In genomic region chr22:30968015-30968923, GRCh38 we compare ENCODE assay signal across 1 cellular context.
TF ChIP-seq lines count a peak whose summit lies in the region.

Gene MORC2 (minus strand): TSS chr22:30968774. CDS start chr22:30967889, 885 bp downstream.

TF ChIP-seq in K562, 482 proteins besides CTCF, POLR2A, EP300 and RAD21 (continued from another document and continues in another):
- peak; percentile 69 for TF ChIP-seq USF1 (CRISPR knock-in tag; IDR thresholded peaks at IDR 0.05)
- TF ChIP-seq TAF9B (IDR thresholded peaks at IDR 0.05; ENCODE audit: partially characterized antibody), result no peak
- no peak for TF ChIP-seq RHOXF2B (CRISPR knock-in tag; conservative IDR thresholded peaks at IDR 0.05)
- TF ChIP-seq MCM2 (IDR thresholded peaks at IDR 0.05; ENCODE audit: low read depth), result no peak
- no peak; the same call in 1 of the 2 replicates for TF ChIP-seq EP400 (IDR thresholded peaks at IDR 0.05)
- no peak for TF ChIP-seq ZKSCAN8 (CRISPR knock-in tag; IDR thresholded peaks at IDR 0.05)
- 0 out of 2 replicates have a peak, but pooled peaks have one; percentile 47 for TF ChIP-seq RNF2 (IDR thresholded peaks at IDR 0.05)
- TF ChIP-seq PBX2 (CRISPR knock-in tag; IDR thresholded peaks at IDR 0.05; ENCODE audit: low read depth), result no peak
- peak; percentile 36; the same call in 1 of the 2 replicates for TF ChIP-seq PBX2 (tag; conservative IDR thresholded peaks at IDR 0.05; ENCODE audit: low read depth)
- peak; percentile 39 for TF ChIP-seq EGR1 (conservative IDR thresholded peaks at IDR 0.05)
- TF ChIP-seq TAF7 (tag; IDR thresholded peaks at IDR 0.05), result no peak
- peak; percentile 60; the same call in 1 of the 2 replicates for TF ChIP-seq SOX6 (IDR thresholded peaks at IDR 0.05)
- TF ChIP-seq HMGN3 (IDR thresholded peaks at IDR 0.05; ENCODE audit: borderline replicate concordance, extremely low read depth, insufficient read length, low read depth, low read length), result peak; percentile 52
- TF ChIP-seq CTCFL (IDR thresholded peaks at IDR 0.05; ENCODE audit: borderline replicate concordance, insufficient read depth, low read depth, low read length, poor library complexity, severe bottlenecking), result no peak
- TF ChIP-seq KDM5B (IDR thresholded peaks at IDR 0.05; ENCODE audit: insufficient replicate concordance, low read depth, low read length), result peak; percentile 34
- peak; percentile 48 for TF ChIP-seq USF2 (CRISPR knock-in tag; IDR thresholded peaks at IDR 0.05)
- no peak for TF ChIP-seq TCF3 (CRISPR knock-in tag; IDR thresholded peaks at IDR 0.05)
- peak; percentile 54; the same call in 1 of the 2 replicates for TF ChIP-seq CXXC5 (CRISPR knock-in tag; IDR thresholded peaks at IDR 0.05)
- TF ChIP-seq SMC3 (conservative IDR thresholded peaks at IDR 0.05; ENCODE audit: insufficient read depth, low read depth, low read length), result no peak
- peak; percentile 96 for TF ChIP-seq MGA (IDR thresholded peaks at IDR 0.05)
- TF ChIP-seq ATF6 (CRISPR knock-in tag; IDR thresholded peaks at IDR 0.05), result 0 out of 2 replicates have a peak, but pooled peaks have one; percentile 22
- no peak for TF ChIP-seq MEF2D (tag; conservative IDR thresholded peaks at IDR 0.05; ENCODE audit: low read depth)
- TF ChIP-seq FOS (IDR thresholded peaks at IDR 0.05; ENCODE audit: extremely low read depth, insufficient read length), result no peak
- peak; percentile 25; the same call in 1 of the 2 replicates for TF ChIP-seq KLF1 (tag; IDR thresholded peaks at IDR 0.05)
- peak in 1 of 2 experiments; percentile 50; a peak in 2 of 4 replicates for TF ChIP-seq HDAC1 (IDR thresholded peaks at IDR 0.05)
- TF ChIP-seq SMAD4 (CRISPR knock-in tag; conservative IDR thresholded peaks at IDR 0.05), result peak; percentile 64
- no peak for TF ChIP-seq NCOA6 (IDR thresholded peaks at IDR 0.05)
- peak; percentile 38; the same call in 1 of the 2 replicates for TF ChIP-seq ZNF175 (CRISPR knock-in tag; IDR thresholded peaks at IDR 0.05; ENCODE audit: low read depth)
- TF ChIP-seq YY1 (IDR thresholded peaks at IDR 0.05; ENCODE audit: borderline replicate concordance in 1 of 3, control insufficient read depth in 1 of 3, extremely low read depth in 1 of 3, insufficient read depth in 3 of 3, insufficient read length in 1 of 3, insufficient replicate concordance in 2 of 3, low read depth in 1 of 3, low read length in 2 of 3), result peak in 1 of 3 experiments; percentile 17
- no peak for TF ChIP-seq PTTG1 (tag; IDR thresholded peaks at IDR 0.05; ENCODE audit: low read depth)
- no peak for TF ChIP-seq GMEB1 (CRISPR knock-in tag; IDR thresholded peaks at IDR 0.05)
- TF ChIP-seq ZNF766 (CRISPR knock-in tag; conservative IDR thresholded peaks at IDR 0.05), result no peak; the same call in none of the 2 replicates
